2 cellular contexts compared by ENCODE assay signal in genomic region chr16:81752876-81753227, GRCh38.
A peak's percentile ranks its signal among the peaks of the same experiment; 100 is the strongest.
TF ChIP-seq lines count a peak whose summit lies in the region.

No MANE protein-coding gene starts in this region.

TF ChIP-seq in Ishikawa, 13 proteins besides CTCF, POLR2A, EP300 and RAD21:
- TF ChIP-seq REST (IDR thresholded peaks at IDR 0.05; ENCODE audit: low read depth) (peak; percentile 31; the same call in 1 of the 2 replicates), ZBTB7A (IDR thresholded peaks at IDR 0.05; ENCODE audit: low read depth) (no peak)

TF ChIP-seq in H1, 55 proteins besides CTCF, POLR2A, EP300 and RAD21:
- TF ChIP-seq CEBPB (IDR thresholded peaks at IDR 0.05; ENCODE audit: low read depth, low read length) (no peak), YY1 (IDR thresholded peaks at IDR 0.05; ENCODE audit: low read depth, low read length) (no peak), PHF8 (conservative IDR thresholded peaks at IDR 0.05; ENCODE audit: low read depth, low read length) (no peak), RFX5 (IDR thresholded peaks at IDR 0.05; ENCODE audit: borderline replicate concordance, low read depth, low read length) (no peak), FOSL1 (IDR thresholded peaks at IDR 0.05; ENCODE audit: insufficient read depth, low read depth, low read length) (no peak), KDM5A (IDR thresholded peaks at IDR 0.05; ENCODE audit: low read length) (no peak), BACH1 (IDR thresholded peaks at IDR 0.05; ENCODE audit: low read length) (no peak)
- TF ChIP-seq, protein P1, sequence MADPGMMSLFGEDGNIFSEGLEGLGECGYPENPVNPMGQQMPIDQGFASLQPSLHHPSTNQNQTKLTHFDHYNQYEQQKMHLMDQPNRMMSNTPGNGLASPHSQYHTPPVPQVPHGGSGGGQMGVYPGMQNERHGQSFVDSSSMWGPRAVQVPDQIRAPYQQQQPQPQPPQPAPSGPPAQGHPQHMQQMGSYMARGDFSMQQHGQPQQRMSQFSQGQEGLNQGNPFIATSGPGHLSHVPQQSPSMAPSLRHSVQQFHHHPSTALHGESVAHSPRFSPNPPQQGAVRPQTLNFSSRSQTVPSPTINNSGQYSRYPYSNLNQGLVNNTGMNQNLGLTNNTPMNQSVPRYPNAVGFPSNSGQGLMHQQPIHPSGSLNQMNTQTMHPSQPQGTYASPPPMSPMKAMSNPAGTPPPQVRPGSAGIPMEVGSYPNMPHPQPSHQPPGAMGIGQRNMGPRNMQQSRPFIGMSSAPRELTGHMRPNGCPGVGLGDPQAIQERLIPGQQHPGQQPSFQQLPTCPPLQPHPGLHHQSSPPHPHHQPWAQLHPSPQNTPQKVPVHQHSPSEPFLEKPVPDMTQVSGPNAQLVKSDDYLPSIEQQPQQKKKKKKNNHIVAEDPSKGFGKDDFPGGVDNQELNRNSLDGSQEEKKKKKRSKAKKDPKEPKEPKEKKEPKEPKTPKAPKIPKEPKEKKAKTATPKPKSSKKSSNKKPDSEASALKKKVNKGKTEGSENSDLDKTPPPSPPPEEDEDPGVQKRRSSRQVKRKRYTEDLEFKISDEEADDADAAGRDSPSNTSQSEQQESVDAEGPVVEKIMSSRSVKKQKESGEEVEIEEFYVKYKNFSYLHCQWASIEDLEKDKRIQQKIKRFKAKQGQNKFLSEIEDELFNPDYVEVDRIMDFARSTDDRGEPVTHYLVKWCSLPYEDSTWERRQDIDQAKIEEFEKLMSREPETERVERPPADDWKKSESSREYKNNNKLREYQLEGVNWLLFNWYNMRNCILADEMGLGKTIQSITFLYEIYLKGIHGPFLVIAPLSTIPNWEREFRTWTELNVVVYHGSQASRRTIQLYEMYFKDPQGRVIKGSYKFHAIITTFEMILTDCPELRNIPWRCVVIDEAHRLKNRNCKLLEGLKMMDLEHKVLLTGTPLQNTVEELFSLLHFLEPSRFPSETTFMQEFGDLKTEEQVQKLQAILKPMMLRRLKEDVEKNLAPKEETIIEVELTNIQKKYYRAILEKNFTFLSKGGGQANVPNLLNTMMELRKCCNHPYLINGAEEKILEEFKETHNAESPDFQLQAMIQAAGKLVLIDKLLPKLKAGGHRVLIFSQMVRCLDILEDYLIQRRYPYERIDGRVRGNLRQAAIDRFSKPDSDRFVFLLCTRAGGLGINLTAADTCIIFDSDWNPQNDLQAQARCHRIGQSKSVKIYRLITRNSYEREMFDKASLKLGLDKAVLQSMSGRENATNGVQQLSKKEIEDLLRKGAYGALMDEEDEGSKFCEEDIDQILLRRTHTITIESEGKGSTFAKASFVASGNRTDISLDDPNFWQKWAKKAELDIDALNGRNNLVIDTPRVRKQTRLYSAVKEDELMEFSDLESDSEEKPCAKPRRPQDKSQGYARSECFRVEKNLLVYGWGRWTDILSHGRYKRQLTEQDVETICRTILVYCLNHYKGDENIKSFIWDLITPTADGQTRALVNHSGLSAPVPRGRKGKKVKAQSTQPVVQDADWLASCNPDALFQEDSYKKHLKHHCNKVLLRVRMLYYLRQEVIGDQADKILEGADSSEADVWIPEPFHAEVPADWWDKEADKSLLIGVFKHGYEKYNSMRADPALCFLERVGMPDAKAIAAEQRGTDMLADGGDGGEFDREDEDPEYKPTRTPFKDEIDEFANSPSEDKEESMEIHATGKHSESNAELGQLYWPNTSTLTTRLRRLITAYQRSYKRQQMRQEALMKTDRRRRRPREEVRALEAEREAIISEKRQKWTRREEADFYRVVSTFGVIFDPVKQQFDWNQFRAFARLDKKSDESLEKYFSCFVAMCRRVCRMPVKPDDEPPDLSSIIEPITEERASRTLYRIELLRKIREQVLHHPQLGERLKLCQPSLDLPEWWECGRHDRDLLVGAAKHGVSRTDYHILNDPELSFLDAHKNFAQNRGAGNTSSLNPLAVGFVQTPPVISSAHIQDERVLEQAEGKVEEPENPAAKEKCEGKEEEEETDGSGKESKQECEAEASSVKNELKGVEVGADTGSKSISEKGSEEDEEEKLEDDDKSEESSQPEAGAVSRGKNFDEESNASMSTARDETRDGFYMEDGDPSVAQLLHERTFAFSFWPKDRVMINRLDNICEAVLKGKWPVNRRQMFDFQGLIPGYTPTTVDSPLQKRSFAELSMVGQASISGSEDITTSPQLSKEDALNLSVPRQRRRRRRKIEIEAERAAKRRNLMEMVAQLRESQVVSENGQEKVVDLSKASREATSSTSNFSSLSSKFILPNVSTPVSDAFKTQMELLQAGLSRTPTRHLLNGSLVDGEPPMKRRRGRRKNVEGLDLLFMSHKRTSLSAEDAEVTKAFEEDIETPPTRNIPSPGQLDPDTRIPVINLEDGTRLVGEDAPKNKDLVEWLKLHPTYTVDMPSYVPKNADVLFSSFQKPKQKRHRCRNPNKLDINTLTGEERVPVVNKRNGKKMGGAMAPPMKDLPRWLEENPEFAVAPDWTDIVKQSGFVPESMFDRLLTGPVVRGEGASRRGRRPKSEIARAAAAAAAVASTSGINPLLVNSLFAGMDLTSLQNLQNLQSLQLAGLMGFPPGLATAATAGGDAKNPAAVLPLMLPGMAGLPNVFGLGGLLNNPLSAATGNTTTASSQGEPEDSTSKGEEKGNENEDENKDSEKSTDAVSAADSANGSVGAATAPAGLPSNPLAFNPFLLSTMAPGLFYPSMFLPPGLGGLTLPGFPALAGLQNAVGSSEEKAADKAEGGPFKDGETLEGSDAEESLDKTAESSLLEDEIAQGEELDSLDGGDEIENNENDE (IDR thresholded peaks at IDR 0.05; ENCODE audit: insufficient replicate concordance, low read length): no peak
- TF ChIP-seq, protein P2, sequence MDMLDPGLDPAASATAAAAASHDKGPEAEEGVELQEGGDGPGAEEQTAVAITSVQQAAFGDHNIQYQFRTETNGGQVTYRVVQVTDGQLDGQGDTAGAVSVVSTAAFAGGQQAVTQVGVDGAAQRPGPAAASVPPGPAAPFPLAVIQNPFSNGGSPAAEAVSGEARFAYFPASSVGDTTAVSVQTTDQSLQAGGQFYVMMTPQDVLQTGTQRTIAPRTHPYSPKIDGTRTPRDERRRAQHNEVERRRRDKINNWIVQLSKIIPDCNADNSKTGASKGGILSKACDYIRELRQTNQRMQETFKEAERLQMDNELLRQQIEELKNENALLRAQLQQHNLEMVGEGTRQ (IDR thresholded peaks at IDR 0.05; ENCODE audit: low read length): no peak
